ENCODE assay signal across 1 cellular context in the genomic region with DNA sequence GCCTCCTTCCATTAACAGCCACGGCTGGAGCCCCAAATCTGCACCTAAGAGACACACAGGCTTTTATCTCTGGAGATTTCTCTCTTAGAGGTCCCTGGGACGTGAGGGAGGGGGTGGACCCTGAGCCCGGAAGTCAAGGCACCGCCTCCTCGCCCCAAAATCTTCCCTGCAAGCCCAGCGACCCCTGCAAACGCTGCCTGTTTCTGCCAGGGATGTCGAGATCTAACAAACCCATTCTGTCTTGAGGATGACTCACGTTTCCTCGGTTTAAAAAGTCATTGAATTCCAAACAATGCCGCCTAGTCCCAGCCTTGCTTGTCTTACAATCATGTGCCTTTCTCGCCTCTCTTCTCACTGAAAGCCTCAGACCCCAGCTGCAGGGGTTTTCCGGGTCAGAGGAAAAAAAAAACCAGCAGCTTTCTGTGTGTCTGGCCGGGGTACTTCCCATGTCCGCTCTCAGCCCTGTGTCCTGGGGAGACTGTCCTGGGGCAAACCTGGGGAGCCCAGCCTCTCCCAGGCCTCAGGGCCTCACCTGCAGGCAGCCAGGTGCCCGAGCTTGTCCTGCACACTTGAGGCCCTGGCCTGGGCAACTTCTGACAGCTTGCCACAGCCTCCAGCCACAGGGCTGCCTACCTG.
A peak's percentile ranks its signal among the peaks of the same experiment; 100 is the strongest.
TF ChIP-seq lines count a peak whose summit lies in the region.

No MANE protein-coding gene starts in this region.

TF ChIP-seq in H1, 55 proteins besides CTCF, POLR2A, EP300 and RAD21 (continued from another document):
- TF ChIP-seq, protein P1, sequence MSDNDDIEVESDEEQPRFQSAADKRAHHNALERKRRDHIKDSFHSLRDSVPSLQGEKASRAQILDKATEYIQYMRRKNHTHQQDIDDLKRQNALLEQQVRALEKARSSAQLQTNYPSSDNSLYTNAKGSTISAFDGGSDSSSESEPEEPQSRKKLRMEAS (IDR thresholded peaks at IDR 0.05): peak; percentile 26; the same call in 1 of the 2 replicates
- TF ChIP-seq KDM5A (IDR thresholded peaks at IDR 0.05; ENCODE audit: low read length) (no peak), SP2 (IDR thresholded peaks at IDR 0.05; ENCODE audit: low read length) (no peak), SIN3A (conservative IDR thresholded peaks at IDR 0.05 in 1 of 2, IDR thresholded peaks at IDR 0.05 in 1 of 2; ENCODE audit: low read depth in 1 of 2, low read length in 2 of 2) (0 out of 4 replicates have a peak, but pooled peaks of 1 of the 2 experiments have one; percentile 22), CBX5 (IDR thresholded peaks at IDR 0.05; ENCODE audit: low read depth, low read length) (no peak), BCL11A (IDR thresholded peaks at IDR 0.05; ENCODE audit: low read depth in 2 of 2, low read length in 2 of 2) (no peak), JUND (IDR thresholded peaks at IDR 0.05; ENCODE audit: low read length) (peak; percentile 86), PHF8 (conservative IDR thresholded peaks at IDR 0.05; ENCODE audit: low read depth, low read length) (no peak), RNF2 (IDR thresholded peaks at IDR 0.05; ENCODE audit: borderline replicate concordance, low read depth, low read length, missing control alignments, poor library complexity, severe bottlenecking) (no peak), GTF2F1 (IDR thresholded peaks at IDR 0.05; ENCODE audit: borderline replicate concordance, low read depth, low read length) (no peak), HDAC2 (IDR thresholded peaks at IDR 0.05; ENCODE audit: borderline replicate concordance in 1 of 2, low read depth in 2 of 2, low read length in 2 of 2) (no peak), KDM4A (IDR thresholded peaks at IDR 0.05; ENCODE audit: low read depth, low read length, severe bottlenecking) (no peak)
- TF ChIP-seq, protein P2, sequence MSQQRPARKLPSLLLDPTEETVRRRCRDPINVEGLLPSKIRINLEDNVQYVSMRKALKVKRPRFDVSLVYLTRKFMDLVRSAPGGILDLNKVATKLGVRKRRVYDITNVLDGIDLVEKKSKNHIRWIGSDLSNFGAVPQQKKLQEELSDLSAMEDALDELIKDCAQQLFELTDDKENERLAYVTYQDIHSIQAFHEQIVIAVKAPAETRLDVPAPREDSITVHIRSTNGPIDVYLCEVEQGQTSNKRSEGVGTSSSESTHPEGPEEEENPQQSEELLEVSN (IDR thresholded peaks at IDR 0.05): no peak
- TF ChIP-seq, protein P3, sequence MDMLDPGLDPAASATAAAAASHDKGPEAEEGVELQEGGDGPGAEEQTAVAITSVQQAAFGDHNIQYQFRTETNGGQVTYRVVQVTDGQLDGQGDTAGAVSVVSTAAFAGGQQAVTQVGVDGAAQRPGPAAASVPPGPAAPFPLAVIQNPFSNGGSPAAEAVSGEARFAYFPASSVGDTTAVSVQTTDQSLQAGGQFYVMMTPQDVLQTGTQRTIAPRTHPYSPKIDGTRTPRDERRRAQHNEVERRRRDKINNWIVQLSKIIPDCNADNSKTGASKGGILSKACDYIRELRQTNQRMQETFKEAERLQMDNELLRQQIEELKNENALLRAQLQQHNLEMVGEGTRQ (IDR thresholded peaks at IDR 0.05; ENCODE audit: low read length): no peak
TF ChIP-seq in H1: peak in this region for 4.
